In genomic region chr1:41580520-41581172, GRCh38 we compare ENCODE assay signal across 21 cellular contexts.
A peak's percentile ranks its signal among the peaks of the same experiment; 100 is the strongest.
DNase-seq lines count a peak whose midpoint lies in the region; ATAC-seq and TF ChIP-seq lines count a peak whose summit lies in the region.
"Had no signal": no experiment of that assay in that cellular context is flagged by ENCODE, and none has a peak within 500 bp of the region (broad histone marks: within the 10 kb centered on the region; RNA-seq: fewer than 3 reads in every experiment).

No MANE protein-coding gene starts in this region.

- H3K36me3 Mint-ChIP-seq in activated CD4-positive, alpha-beta memory T cell treated with anti-CD3 and anti-CD28 coated beads, Interleukin-2, amount 10 ng/mL, durations not matched to agents 7 days and 5 days (ENCODE audit: low read depth): peaks cover 42% of the 10 kb centered on the region
- peaks cover 18% of the 10 kb centered on the region for H3K36me3 Mint-ChIP-seq in memory B cell
- H3K36me3 Mint-ChIP-seq in CD4-positive, alpha-beta memory T cell: peaks cover 11 to 15% of the 10 kb centered on the region in 2 donors
- H3K36me3 Mint-ChIP-seq: mesothelial cell of epicardium had no signal

- H3K27me3 ChIP-seq in CD4-positive, alpha-beta memory T cell (ENCODE audit: insufficient read depth, low read length): no peaks in the 10 kb centered on the region
- H3K27me3 ChIP-seq: SJSA1, thyroid gland had no signal

- POLR2A ChIA-PET in activated CD4-positive, alpha-beta memory T cell treated with anti-CD3 and anti-CD28 coated beads, Interleukin-2, amount 10 ng/mL, durations not matched to agents 7 days and 5 days (lab: Charles Lee): no interaction called here
- POLR2A ChIA-PET in CD4-positive, alpha-beta memory T cell (lab: Charles Lee; ENCODE audit: partially characterized antibody): interaction anchor here (1.6 kb wide), 1 partner anchor 223 kb away, joined by 3 read pairs; no protein-coding TSS in a partner anchor

- peak; percentile 1 for DNase-seq in activated CD4-positive, alpha-beta T cell treated with anti-CD3 and anti-CD28 coated beads for 48 hours
- DNase-seq in activated CD4-positive, alpha-beta T cell treated with anti-CD3 and anti-CD28 coated beads, Interleukin-2, amount 50 U/mL, for 1 hour: no peak
- DNase-seq in GDM1 (lab: John Stamatoyannopoulos, UW) (peak; percentile 47), memory B cell (ENCODE audit: low spot score in 2 of 2) (no peak), middle frontal gyrus (ENCODE audit: extremely low spot score, low spot score) (no peak)
- peak; percentile 9 for DNase-seq in activated CD4-positive, alpha-beta memory T cell treated with anti-CD3 and anti-CD28 coated beads, Interleukin-2, amount 10 ng/mL, durations not matched to agents 7 days and 5 days
- DNase-seq in CD4-positive, alpha-beta memory T cell: no peak
- DNase-seq: C1 segment of cervical spinal cord; DMS53; left cardiac atrium; NCI-H1417 treated with DMSO at 0.1 percent for 48 hours; NCI-H774; PC-3; stimulated activated CD8-positive, alpha-beta memory T cell treated with anti-CD3 and anti-CD28 coated beads, Interleukin-4, amount 100 ng/mL, for 48 hours; thyroid gland had no signal

- no peaks in the 10 kb centered on the region for H3K9me3 ChIP-seq in CD4-positive, alpha-beta memory T cell (ENCODE audit: control insufficient read depth in 1 of 2, low read length in 2 of 2)
- H3K9me3 ChIP-seq: A549, SJSA1, thyroid gland had no signal

- no peaks in the 10 kb centered on the region for H3K4me1 ChIP-seq in CD4-positive, alpha-beta memory T cell (ENCODE audit: insufficient read depth, low read length)
- H3K4me1 ChIP-seq: A549, SJSA1 had no signal

- H3K27ac Mint-ChIP-seq in activated CD4-positive, alpha-beta memory T cell treated with anti-CD3 and anti-CD28 coated beads, Interleukin-2, amount 10 ng/mL, durations not matched to agents 7 days and 5 days: peak overlapping the region; percentile 34
- peak overlapping the region; percentile 33 for H3K27ac Mint-ChIP-seq in memory B cell
- peak overlapping the region in 2 of 7 donors; percentile 9 to 86 for H3K27ac Mint-ChIP-seq in CD4-positive, alpha-beta memory T cell
- H3K27ac Mint-ChIP-seq: dendritic cell treated with granulocyte-macrophage colony-stimulating factor and Interleukin-4, amounts not matched to agents 40 ng/mL and 50 ng/mL, for 4 days; mesothelial cell of epicardium had no signal

- H3K27me3 Mint-ChIP-seq in activated CD4-positive, alpha-beta memory T cell treated with anti-CD3 and anti-CD28 coated beads, Interleukin-2, amount 10 ng/mL, durations not matched to agents 7 days and 5 days: no peaks in the 10 kb centered on the region
- no peaks in the 10 kb centered on the region for H3K27me3 Mint-ChIP-seq in memory B cell
- no peaks in the 10 kb centered on the region for H3K27me3 Mint-ChIP-seq in CD4-positive, alpha-beta memory T cell
- H3K27me3 Mint-ChIP-seq: dendritic cell treated with granulocyte-macrophage colony-stimulating factor and Interleukin-4, amounts not matched to agents 40 ng/mL and 50 ng/mL, for 4 days had no signal

- H3K4me1 Mint-ChIP-seq in activated CD4-positive, alpha-beta memory T cell treated with anti-CD3 and anti-CD28 coated beads, Interleukin-2, amount 10 ng/mL, durations not matched to agents 7 days and 5 days: peaks cover 18% of the 10 kb centered on the region
- peaks cover 13% of the 10 kb centered on the region for H3K4me1 Mint-ChIP-seq in memory B cell
- peaks cover 3 to 7% (median 6%) of the 10 kb centered on the region in 4 donors for H3K4me1 Mint-ChIP-seq in CD4-positive, alpha-beta memory T cell
- H3K4me1 Mint-ChIP-seq: mesothelial cell of epicardium had no signal

- no peaks in the 10 kb centered on the region for H3K36me3 ChIP-seq in CD4-positive, alpha-beta memory T cell (ENCODE audit: insufficient read depth, low read length)
- H3K36me3 ChIP-seq: thyroid gland had no signal

- no peak overlapping the region for H3K4me3 ChIP-seq in CD4-positive, alpha-beta memory T cell (ENCODE audit: low read length in 2 of 2)
- H3K4me3 ChIP-seq: A549, SJSA1, smooth muscle cell, thyroid gland had no signal

- H3K27ac ChIP-seq in CD4-positive, alpha-beta memory T cell (ENCODE audit: low read depth, low read length): no peak overlapping the region
- H3K27ac ChIP-seq: A549, SJSA1, thyroid gland had no signal

- H3K4me3 Mint-ChIP-seq in activated CD4-positive, alpha-beta memory T cell treated with anti-CD3 and anti-CD28 coated beads, Interleukin-2, amount 10 ng/mL, durations not matched to agents 7 days and 5 days: no peak overlapping the region
- H3K4me3 Mint-ChIP-seq in memory B cell: no peak overlapping the region
- H3K4me3 Mint-ChIP-seq in CD4-positive, alpha-beta memory T cell: no peak overlapping the region
- H3K4me3 Mint-ChIP-seq: dendritic cell treated with granulocyte-macrophage colony-stimulating factor and Interleukin-4, amounts not matched to agents 40 ng/mL and 50 ng/mL, for 4 days; mesothelial cell of epicardium had no signal

- H3K9me3 Mint-ChIP-seq in activated CD4-positive, alpha-beta memory T cell treated with anti-CD3 and anti-CD28 coated beads, Interleukin-2, amount 10 ng/mL, durations not matched to agents 7 days and 5 days: no peaks in the 10 kb centered on the region
- H3K9me3 Mint-ChIP-seq in memory B cell: no peaks in the 10 kb centered on the region
- H3K9me3 Mint-ChIP-seq in CD4-positive, alpha-beta memory T cell: no peaks in the 10 kb centered on the region
- H3K9me3 Mint-ChIP-seq: dendritic cell treated with granulocyte-macrophage colony-stimulating factor and Interleukin-4, amounts not matched to agents 40 ng/mL and 50 ng/mL, for 4 days; mesothelial cell of epicardium had no signal

- CTCF ChIA-PET in activated CD4-positive, alpha-beta memory T cell treated with anti-CD3 and anti-CD28 coated beads, Interleukin-2, amount 10 ng/mL, durations not matched to agents 7 days and 5 days (lab: Charles Lee): interaction anchor here (0.6 to 1.3 kb wide), 3 partner anchors 191 to 593 kb away, joined by 3 read pairs; no protein-coding TSS in a partner anchor
- CTCF ChIA-PET in CD4-positive, alpha-beta memory T cell (lab: Charles Lee; ENCODE audit: partially characterized antibody): interaction anchor here (1.4 kb wide), 1 partner anchor 593 kb away, joined by 4 read pairs; no protein-coding TSS in a partner anchor

- no peak for ATAC-seq in memory B cell (ENCODE audit: low read depth)
- no peak for ATAC-seq in SK-N-SH treated with all-trans-retinoic acid at 6 μM for 48 hours
- ATAC-seq: A549, left cardiac atrium, PC-3 had no signal

- intact Hi-C loops in CD4-positive, alpha-beta memory T cell (cut with micrococcal nuclease): no loop called here

TF ChIP-seq in SK-N-SH treated with all-trans-retinoic acid at 6 μM for 48 hours, 23 proteins besides CTCF, POLR2A, EP300 and RAD21:
- TF ChIP-seq CSRNP3 (CRISPR knock-in tag; IDR thresholded peaks at IDR 0.05) (no peak), ZNF8 (CRISPR knock-in tag; IDR thresholded peaks at IDR 0.05) (no peak), OSR1 (CRISPR knock-in tag; IDR thresholded peaks at IDR 0.05) (no peak), ARNTL (CRISPR knock-in tag; IDR thresholded peaks at IDR 0.05; ENCODE audit: borderline replicate concordance, low read depth) (no peak), CSDC2 (CRISPR knock-in tag; IDR thresholded peaks at IDR 0.05) (no peak), TCF4 (CRISPR knock-in tag; IDR thresholded peaks at IDR 0.05; ENCODE audit: borderline replicate concordance) (no peak), RARB (CRISPR knock-in tag; IDR thresholded peaks at IDR 0.05) (no peak), SNAI2 (CRISPR knock-in tag; IDR thresholded peaks at IDR 0.05) (no peak)

Comparison
In these comparisons a context has a peak if more than half of its experiments do, and no peak if none do; other contexts are left out.
1. DNase-seq: peak in activated CD4-positive, alpha-beta T cell treated with anti-CD3 and anti-CD28 coated beads for 48 hours (single experiment), GDM1 (single experiment) and activated CD4-positive, alpha-beta memory T cell treated with anti-CD3 and anti-CD28 coated beads, Interleukin-2, amount 10 ng/mL, durations not matched to agents 7 days and 5 days (single experiment); none in activated CD4-positive, alpha-beta T cell treated with anti-CD3 and anti-CD28 coated beads, Interleukin-2, amount 50 U/mL, for 1 hour (single experiment), memory B cell (0 of 2), middle frontal gyrus (single experiment) and CD4-positive, alpha-beta memory T cell (0 of 5).